Comparison of ENCODE assay signal across 8 cellular contexts in genomic region chr1:145215831-145216230, GRCh38. TPM values are rescaled to one million over a fixed set of nuclear protein-coding genes. Genes with fewer than 3 reads are reported as not detected.
A peak's percentile ranks its signal among the peaks of the same experiment; 100 is the strongest.
DNase-seq lines count a peak whose midpoint lies in the region; ATAC-seq and TF ChIP-seq lines count a peak whose summit lies in the region.
"Not testable (repeated sequence)": the region's sequence is repeated elsewhere in the genome, so short reads cannot be mapped to it uniquely, and the experiment has no call there.

No MANE protein-coding gene starts in this region.

- H3K79me2 ChIP-seq in MM.1S (ENCODE audit: low read length): not testable (repeated sequence)

- H3K9me2 ChIP-seq in MM.1S (replicated peaks; ENCODE audit: insufficient read depth, low read length): not testable (repeated sequence)

- H3K4me1 Mint-ChIP-seq in T-helper 2 cell treated with Interferon-gamma antibody and Interleukin-4, amounts not matched to agents 5 μg/mL and 100 μg/mL, for 36 hours (ENCODE audit: low read depth); activated naive CD4-positive, alpha-beta T cell treated with anti-CD3 and anti-CD28 coated beads, Interleukin-2, amount 10 ng/mL, durations not matched to agents 7 days and 5 days: not testable (repeated sequence)

- H2AFZ ChIP-seq in MM.1S (ENCODE audit: low read length): not testable (repeated sequence)

- not testable (repeated sequence) for H3K27me3 ChIP-seq in MM.1S (replicated peaks; ENCODE audit: insufficient read depth, low read length); psoas muscle (ENCODE audit: insufficient read depth in 3 of 3, low read length in 2 of 3); thymus (ENCODE audit: control insufficient read depth, insufficient read depth)

- not testable (repeated sequence) for H3K36me3 Mint-ChIP-seq in T-helper 2 cell treated with Interferon-gamma antibody and Interleukin-4, amounts not matched to agents 5 μg/mL and 100 μg/mL, for 36 hours (ENCODE audit: low read depth); activated naive CD4-positive, alpha-beta T cell treated with anti-CD3 and anti-CD28 coated beads, Interleukin-2, amount 10 ng/mL, durations not matched to agents 7 days and 5 days

- not testable (repeated sequence) for TF ChIP-seq CTCF in MM.1S (IDR thresholded peaks at IDR 0.05; ENCODE audit: low read length); psoas muscle (IDR thresholded peaks at IDR 0.05)

- CTCF ChIA-PET in activated naive CD4-positive, alpha-beta T cell treated with anti-CD3 and anti-CD28 coated beads, Interleukin-2, amount 10 ng/mL, durations not matched to agents 7 days and 5 days (lab: Charles Lee): not testable (repeated sequence)

- 0 to 1% (median 0%) methylated on average over 11 to 36 of the region's 36 CpGs for WGBS in psoas muscle, 3 donors
- under 1% methylated on average over 36 of the region's 36 CpGs for WGBS in thymus

- intact Hi-C loops in psoas muscle (cut with DNase I): not testable (repeated sequence)

- H3K4me3 Mint-ChIP-seq in T-helper 2 cell treated with Interferon-gamma antibody and Interleukin-4, amounts not matched to agents 5 μg/mL and 100 μg/mL, for 36 hours: peak overlapping the region; percentile 75
- peak overlapping the region; percentile 74 for H3K4me3 Mint-ChIP-seq in activated naive CD4-positive, alpha-beta T cell treated with anti-CD3 and anti-CD28 coated beads, Interleukin-2, amount 10 ng/mL, durations not matched to agents 7 days and 5 days

- H3K4me3 ChIP-seq in MM.1S (ENCODE audit: low read length) (peak overlapping the region; percentile 67), psoas muscle (peak overlapping the region; percentile 52), thymus (ENCODE audit: low read length) (peak overlapping the region; percentile 48)

- not testable (repeated sequence) for H3K27me3 Mint-ChIP-seq in T-helper 2 cell treated with Interferon-gamma antibody and Interleukin-4, amounts not matched to agents 5 μg/mL and 100 μg/mL, for 36 hours (ENCODE audit: low read depth); activated naive CD4-positive, alpha-beta T cell treated with anti-CD3 and anti-CD28 coated beads, Interleukin-2, amount 10 ng/mL, durations not matched to agents 7 days and 5 days

- DNase-seq in EL (peak; percentile 46), MM.1S (peak; percentile 69), kidney glomerular epithelial cell (lab: John Stamatoyannopoulos, UW) (peak; percentile 12), psoas muscle (peak; percentile 65 to 67)
- DNase-seq in T-helper 2 cell treated with Interferon-gamma antibody and Interleukin-4, amounts not matched to agents 5 μg/mL and 100 μg/mL, for 36 hours (ENCODE audit: low spot score): peak; percentile 61
- DNase-seq in activated naive CD4-positive, alpha-beta T cell treated with anti-CD3 and anti-CD28 coated beads, Interleukin-2, amount 10 ng/mL, durations not matched to agents 7 days and 5 days: peak; percentile 67
- DNase-seq in epithelial cell of prostate (ENCODE audit: low read depth, low spot score): not testable (repeated sequence)

- H3K27ac Mint-ChIP-seq in T-helper 2 cell treated with Interferon-gamma antibody and Interleukin-4, amounts not matched to agents 5 μg/mL and 100 μg/mL, for 36 hours: peak overlapping the region; percentile 84
- H3K27ac Mint-ChIP-seq in activated naive CD4-positive, alpha-beta T cell treated with anti-CD3 and anti-CD28 coated beads, Interleukin-2, amount 10 ng/mL, durations not matched to agents 7 days and 5 days: peak overlapping the region; percentile 87

- H4K20me1 ChIP-seq in MM.1S (ENCODE audit: insufficient read depth, low read length): not testable (repeated sequence)

- not testable (repeated sequence) for ATAC-seq in psoas muscle

- peak overlapping the region; percentile 29; the same call in 1 of the 2 replicates for H3K4me2 ChIP-seq in MM.1S (ENCODE audit: low read depth, low read length)

- not testable (repeated sequence) for H3K36me3 ChIP-seq in MM.1S (replicated peaks; ENCODE audit: insufficient read depth, low read length); psoas muscle (ENCODE audit: insufficient read depth in 1 of 2, low read depth in 1 of 2); thymus (ENCODE audit: control insufficient read depth, insufficient read depth)

- H3K9ac ChIP-seq in MM.1S (ENCODE audit: low read length): peak overlapping the region; percentile 65

- H3K27ac ChIP-seq in MM.1S (ENCODE audit: low read length) (peak overlapping the region; percentile 63; the same call in 1 of the 2 replicates), epithelial cell of prostate (peak overlapping the region; percentile 50), thymus (ENCODE audit: low read depth) (peak overlapping the region; percentile 58)
- not testable (repeated sequence) for H3K27ac ChIP-seq in psoas muscle

- not testable (repeated sequence) for H3K4me1 ChIP-seq in MM.1S (ENCODE audit: low read length); psoas muscle; thymus (ENCODE audit: control insufficient read depth, insufficient read depth, low read length)

- not testable (repeated sequence) for H3K9me3 Mint-ChIP-seq in T-helper 2 cell treated with Interferon-gamma antibody and Interleukin-4, amounts not matched to agents 5 μg/mL and 100 μg/mL, for 36 hours; activated naive CD4-positive, alpha-beta T cell treated with anti-CD3 and anti-CD28 coated beads, Interleukin-2, amount 10 ng/mL, durations not matched to agents 7 days and 5 days

- H3K9me3 ChIP-seq in MM.1S (replicated peaks; ENCODE audit: insufficient read depth, low read length); psoas muscle; thymus (ENCODE audit: control insufficient read depth): not testable (repeated sequence)

- H3F3A ChIP-seq in MM.1S (ENCODE audit: insufficient read depth, low read length): not testable (repeated sequence)

RNA-seq across cellular contexts. Expression of gene PPIAL4D, which starts 26.1 kb away (rescaled TPM):
- not detected for total RNA-seq in psoas muscle
- polyA plus RNA-seq in psoas muscle: not detected
- not detected for polyA plus RNA-seq in thymus
